Comparison of ENCODE assay signal across 18 cellular contexts in the genomic region with DNA sequence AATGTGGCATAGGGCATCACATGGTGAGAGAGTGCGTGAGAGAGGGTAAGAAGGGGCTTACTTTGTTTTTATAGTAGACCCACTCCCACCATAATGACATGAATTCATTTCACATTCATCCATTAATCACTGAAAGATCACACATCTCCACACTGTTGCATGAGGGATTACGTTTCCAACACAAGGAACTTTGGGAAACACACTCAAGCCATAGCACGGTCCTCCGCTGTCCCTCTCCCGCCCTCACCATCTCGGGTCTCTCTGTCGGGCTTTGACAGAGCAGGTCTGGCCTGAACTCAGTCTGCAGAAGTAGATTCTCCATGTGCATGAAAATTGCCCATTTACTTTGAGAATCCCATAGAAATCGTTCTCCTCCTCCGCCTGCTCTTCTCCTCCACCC.
DNase-seq lines count a peak whose midpoint lies in the region; ATAC-seq and TF ChIP-seq lines count a peak whose summit lies in the region.
"Had no signal": no experiment of that assay in that cellular context is flagged by ENCODE, and none has a peak within 500 bp of the region (broad histone marks: within the 10 kb centered on the region; RNA-seq: fewer than 3 reads in every experiment).

No MANE protein-coding gene starts in this region.

- H3K4me1 ChIP-seq in esophagus muscularis mucosa (no peaks in the 10 kb centered on the region), prostate gland (replicated peaks) (no peaks in the 10 kb centered on the region)

- intact Hi-C loops in activated CD4-positive, alpha-beta T cell treated with anti-CD3 and anti-CD28 coated beads, Interleukin-2, amount 10 ng/mL, durations not matched to agents 24 days and 14 days (cut with micrococcal nuclease), result no loop called here
- intact Hi-C loops in esophagus muscularis mucosa (cut with DNase I) (no loop called here), prostate gland (cut with DNase I) (no loop called here)

- ATAC-seq in GM18502 (IDR thresholded peaks at IDR 0.05; ENCODE audit: poor library complexity, unreplicated experiment), result no peak

- H3K27ac ChIP-seq in esophagus muscularis mucosa (replicated peaks in 1 of 4) (no peak overlapping the region), prostate gland (no peak overlapping the region)
- H3K27ac ChIP-seq: HL-60 had no signal

- H3K27me3 Mint-ChIP-seq in activated CD4-positive, alpha-beta T cell treated with anti-CD3 and anti-CD28 coated beads, Interleukin-2, amount 10 ng/mL, durations not matched to agents 24 days and 14 days, result peaks cover 2% of the 10 kb centered on the region

- peak; percentile 50 for DNase-seq in activated CD4-positive, alpha-beta T cell treated with anti-CD3 and anti-CD28 coated beads, Interleukin-2, amount 10 ng/mL, durations not matched to agents 24 days and 14 days
- DNase-seq in activated CD4-positive, alpha-beta T cell treated with anti-CD3 and anti-CD28 coated beads for 48 hours, result no peak
- DNase-seq in D341Med (ENCODE audit: low spot score) (peak; percentile 3), esophagus muscularis mucosa (ENCODE audit: extremely low spot score) (peak; percentile 68), prostate gland (ENCODE audit: low spot score) (peak; percentile 1), NCI-H2227 treated with DMSO at 0.1 percent for 48 hours (lab: John Stamatoyannopoulos, UW) (no peak), CD1c-positive myeloid dendritic cell (ENCODE audit: extremely low spot score) (no peak)
- DNase-seq: 8988T, Calu3, DMS79, NCI-H1436, NCI-H2081, NCI-H526 treated with DMSO at 0.1 percent for 48 hours, OCI-M1, RPMI8226 had no signal

- H3K9me3 Mint-ChIP-seq in activated CD4-positive, alpha-beta T cell treated with anti-CD3 and anti-CD28 coated beads, Interleukin-2, amount 10 ng/mL, durations not matched to agents 24 days and 14 days, result no peaks in the 10 kb centered on the region

- H3K9me3 ChIP-seq in esophagus muscularis mucosa, result no peaks in the 10 kb centered on the region
- H3K9me3 ChIP-seq in prostate gland, result no peaks in the 10 kb centered on the region

- H3K36me3 Mint-ChIP-seq in activated CD4-positive, alpha-beta T cell treated with anti-CD3 and anti-CD28 coated beads, Interleukin-2, amount 10 ng/mL, durations not matched to agents 24 days and 14 days (ENCODE audit: low read depth), result no peaks in the 10 kb centered on the region
- H3K36me3 Mint-ChIP-seq: CD14-positive monocyte had no signal

- peaks cover 0 to 68% (median 0%) of the 10 kb centered on the region in 4 donors for H3K27me3 ChIP-seq in esophagus muscularis mucosa
- no peaks in the 10 kb centered on the region for H3K27me3 ChIP-seq in prostate gland (replicated peaks; ENCODE audit: insufficient read depth)

- 84% methylated on average over 9 of the region's 9 CpGs for WGBS in esophagus muscularis mucosa
- WGBS in prostate gland, result 77% methylated on average over 9 of the region's 9 CpGs

- no peak overlapping the region for H3K4me3 ChIP-seq in esophagus muscularis mucosa
- no peak overlapping the region for H3K4me3 ChIP-seq in prostate gland

- no peaks in the 10 kb centered on the region for H3K4me1 Mint-ChIP-seq in activated CD4-positive, alpha-beta T cell treated with anti-CD3 and anti-CD28 coated beads, Interleukin-2, amount 10 ng/mL, durations not matched to agents 24 days and 14 days
- H3K4me1 Mint-ChIP-seq: CD14-positive monocyte had no signal

- TF ChIP-seq POLR2A in esophagus muscularis mucosa (IDR thresholded peaks at IDR 0.05; ENCODE audit: low read depth) (no peak), prostate gland (IDR thresholded peaks at IDR 0.05) (no peak)

- no peaks in the 10 kb centered on the region for H3K36me3 ChIP-seq in esophagus muscularis mucosa
- no peaks in the 10 kb centered on the region for H3K36me3 ChIP-seq in prostate gland

- no peak for TF ChIP-seq EP300 in esophagus muscularis mucosa (IDR thresholded peaks at IDR 0.05)

- no peak for TF ChIP-seq CTCF in esophagus muscularis mucosa (IDR thresholded peaks at IDR 0.05)
- TF ChIP-seq CTCF in prostate gland (IDR thresholded peaks at IDR 0.05), result no peak

- no peak overlapping the region for H3K4me3 Mint-ChIP-seq in activated CD4-positive, alpha-beta T cell treated with anti-CD3 and anti-CD28 coated beads, Interleukin-2, amount 10 ng/mL, durations not matched to agents 24 days and 14 days
- H3K4me3 Mint-ChIP-seq: CD14-positive monocyte had no signal

- no peak overlapping the region for H3K27ac Mint-ChIP-seq in activated CD4-positive, alpha-beta T cell treated with anti-CD3 and anti-CD28 coated beads, Interleukin-2, amount 10 ng/mL, durations not matched to agents 24 days and 14 days

Comparison
In these comparisons a context has a peak if more than half of its experiments do, and no peak if none do; other contexts are left out.
1. DNase-seq: peak in activated CD4-positive, alpha-beta T cell treated with anti-CD3 and anti-CD28 coated beads, Interleukin-2, amount 10 ng/mL, durations not matched to agents 24 days and 14 days (single experiment), D341Med (single experiment), esophagus muscularis mucosa (single experiment) and prostate gland (single experiment); none in activated CD4-positive, alpha-beta T cell treated with anti-CD3 and anti-CD28 coated beads for 48 hours (single experiment), NCI-H2227 treated with DMSO at 0.1 percent for 48 hours (single experiment) and CD1c-positive myeloid dendritic cell (single experiment).